In genomic region chr5:1474183-1474839, GRCh38 we compare ENCODE assay signal across 34 cellular contexts. TPM values are rescaled to one million over a fixed set of nuclear protein-coding genes. Genes with fewer than 3 reads are reported as not detected.
DNase-seq lines count a peak whose midpoint lies in the region; ATAC-seq, FAIRE-seq and TF ChIP-seq lines count a peak whose summit lies in the region.
"Had no signal": no experiment of that assay in that cellular context is flagged by ENCODE, and none has a peak within 500 bp of the region (broad histone marks: within the 10 kb centered on the region; RNA-seq: fewer than 3 reads in every experiment).

No MANE protein-coding gene starts in this region.

- H3K4me1 ChIP-seq in left ventricle myocardium inferior (no peaks in the 10 kb centered on the region), uterus (no peaks in the 10 kb centered on the region)
- H3K4me1 ChIP-seq: gastroesophageal sphincter, parathyroid adenoma had no signal

- DNase-seq in left ventricle myocardium inferior (peak; percentile 9), left cardiac atrium (no peak), T-helper 17 cell (no peak), memory B cell (ENCODE audit: low spot score in 2 of 2) (no peak), uterus (peak; percentile 10 to 11), NCI-H2171 treated with DMSO at 0.1 percent for 48 hours (lab: John Stamatoyannopoulos, UW) (no peak), D721Med (ENCODE audit: insufficient read length, low spot score) (no peak)
- DNase-seq: activated CD8-positive, alpha-beta memory T cell treated with anti-CD3 and anti-CD28 coated beads, Interleukin-2, amount 10 ng/mL, durations not matched to agents 7 days and 5 days; Calu3; GM23248; HFFc6; lower lobe of right lung; NCI-H1436 treated with DMSO at 0.1 percent for 48 hours; nephron progenitor cell; OCI-M1; SHP77; stimulated activated CD4-positive, alpha-beta T cell treated with anti-CD3 and anti-CD28 coated beads, Interleukin-12 subunit alpha, Interleukin-12 subunit beta, amount 100 ng/mL, for 4 hours; stimulated activated CD4-positive, alpha-beta T cell treated with anti-CD3 and anti-CD28 coated beads, Interleukin-4, amount 100 ng/mL, for 1 hour; substantia nigra; SW 1271; T1000 had no signal

- H3K9me3 ChIP-seq in left ventricle myocardium inferior (replicated peaks) (no peaks in the 10 kb centered on the region), T-helper 17 cell (ENCODE audit: control insufficient read depth, low read length, poor library complexity, severe bottlenecking) (no peaks in the 10 kb centered on the region), uterus (no peaks in the 10 kb centered on the region)
- H3K9me3 ChIP-seq: gastroesophageal sphincter, lower lobe of right lung, upper lobe of left lung had no signal

- FAIRE-seq in D721Med (lab: Jason Lieb, UNC): no peak
- FAIRE-seq: endothelial cell of umbilical vein, islet of Langerhans had no signal

- no peak overlapping the region for H3K4me3 Mint-ChIP-seq in T-helper 17 cell
- H3K4me3 Mint-ChIP-seq in memory B cell: no peak overlapping the region
- H3K4me3 Mint-ChIP-seq: activated CD8-positive, alpha-beta memory T cell treated with anti-CD3 and anti-CD28 coated beads, Interleukin-2, amount 10 ng/mL, durations not matched to agents 7 days and 5 days; central memory CD8-positive, alpha-beta T cell; HFFc6; nephron progenitor cell; WTC11 had no signal

- TF ChIP-seq POLR2A in uterus (IDR thresholded peaks at IDR 0.05): no peak

- TF ChIP-seq CTCF in left ventricle myocardium inferior (IDR thresholded peaks at IDR 0.05; ENCODE audit: borderline replicate concordance) (no peak), uterus (IDR thresholded peaks at IDR 0.05) (no peak), D721Med (IDR thresholded peaks at IDR 0.05; ENCODE audit: insufficient read depth, missing control alignments) (no peak)

- no peak overlapping the region for H3K4me3 ChIP-seq in left ventricle myocardium inferior
- no peak overlapping the region for H3K4me3 ChIP-seq in uterus
- H3K4me3 ChIP-seq: gastroesophageal sphincter, GM23248, lower lobe of right lung, upper lobe of left lung had no signal

- H3K9me3 Mint-ChIP-seq in memory B cell: no peaks in the 10 kb centered on the region
- H3K9me3 Mint-ChIP-seq: activated T-helper 2 cell treated with anti-CD3 and anti-CD28 coated beads, Interferon-gamma antibody, Interleukin-2, Interleukin-4, amounts not matched to agents 10 μg/mL and 5 μg/mL and 100 μg/mL, durations not matched to agents 14 hours and 24 hours and 36 hours; central memory CD8-positive, alpha-beta T cell; HFFc6; nephron progenitor cell; WTC11 had no signal

- peak overlapping the region; percentile 4 for H3K27ac Mint-ChIP-seq in T-helper 17 cell
- H3K27ac Mint-ChIP-seq in memory B cell: peak overlapping the region; percentile 60
- H3K27ac Mint-ChIP-seq: activated CD8-positive, alpha-beta memory T cell treated with anti-CD3 and anti-CD28 coated beads, Interleukin-2, amount 10 ng/mL, durations not matched to agents 7 days and 5 days; activated T-helper 2 cell treated with anti-CD3 and anti-CD28 coated beads, Interferon-gamma antibody, Interleukin-2, Interleukin-4, amounts not matched to agents 10 μg/mL and 5 μg/mL and 100 μg/mL, durations not matched to agents 14 hours and 24 hours and 36 hours; HFFc6; WTC11 had no signal

- ATAC-seq in left cardiac atrium (no peak), T-helper 17 cell (no peak), memory B cell (ENCODE audit: low read depth) (no peak)
- ATAC-seq: activated CD8-positive, alpha-beta memory T cell treated with anti-CD3 and anti-CD28 coated beads, Interleukin-2, amount 10 ng/mL, durations not matched to agents 7 days and 5 days; gastroesophageal sphincter; lower lobe of right lung; WTC11 had no signal

- peaks cover 51% of the 10 kb centered on the region for H3K36me3 ChIP-seq in left ventricle myocardium inferior
- no peaks in the 10 kb centered on the region for H3K36me3 ChIP-seq in uterus

- H3K4me1 Mint-ChIP-seq in T-helper 17 cell: peaks cover 3% of the 10 kb centered on the region
- H3K4me1 Mint-ChIP-seq in memory B cell: peaks cover 8% of the 10 kb centered on the region
- H3K4me1 Mint-ChIP-seq: activated CD8-positive, alpha-beta memory T cell treated with anti-CD3 and anti-CD28 coated beads, Interleukin-2, amount 10 ng/mL, durations not matched to agents 7 days and 5 days; nephron progenitor cell; WTC11 had no signal

- intact Hi-C loops in left ventricle myocardium inferior (cut with micrococcal nuclease): no loop called here
- intact Hi-C loops in left cardiac atrium (cut with DNase I): loop anchor here in 1 of 2 donors (10.0 kb wide), 1 partner anchor 170 kb away; no protein-coding TSS in a partner anchor
- intact Hi-C loops in uterus (cut with DNase I; ENCODE audit: low total_unique reads): no loop called here

- H3K27me3 Mint-ChIP-seq in T-helper 17 cell (no peaks in the 10 kb centered on the region), memory B cell (no peaks in the 10 kb centered on the region)
- H3K27me3 Mint-ChIP-seq: activated CD8-positive, alpha-beta memory T cell treated with anti-CD3 and anti-CD28 coated beads, Interleukin-2, amount 10 ng/mL, durations not matched to agents 7 days and 5 days; central memory CD8-positive, alpha-beta T cell had no signal

- no peaks in the 10 kb centered on the region for H3K27me3 ChIP-seq in left ventricle myocardium inferior (ENCODE audit: low read depth)
- H3K27me3 ChIP-seq in uterus: no peaks in the 10 kb centered on the region
- H3K27me3 ChIP-seq: gastroesophageal sphincter, upper lobe of left lung had no signal

- no peak overlapping the region for H3K27ac ChIP-seq in left ventricle myocardium inferior (replicated peaks)
- H3K27ac ChIP-seq in uterus: no peak overlapping the region
- H3K27ac ChIP-seq: gastroesophageal sphincter, GM23248, KMS-11, lower lobe of right lung, parathyroid adenoma had no signal

- H3K36me3 Mint-ChIP-seq in T-helper 17 cell (ENCODE audit: low read depth): no peaks in the 10 kb centered on the region
- peaks cover 25% of the 10 kb centered on the region for H3K36me3 Mint-ChIP-seq in memory B cell

RNA-seq across cellular contexts. Expression of gene SLC6A3, which starts 29.1 kb away (rescaled TPM):
- total RNA-seq in left ventricle myocardium inferior (not detected), left cardiac atrium (under 1 TPM in 1 of 2 donors, not detected in 1; 0.06 TPM), T-helper 17 cell (not detected), uterus (under 1 TPM in 2 of 4 donors, not detected in 2; 0.07 to 0.15 TPM)
- total RNA-seq: activated T-helper 2 cell treated with anti-CD3 and anti-CD28 coated beads, Interferon-gamma antibody, Interleukin-2, Interleukin-4, amounts not matched to agents 10 μg/mL and 5 μg/mL and 100 μg/mL, durations not matched to agents 14 hours and 24 hours and 36 hours; Calu3; dermis microvascular lymphatic vessel endothelial cell; endothelial cell of umbilical vein; fibroblast of lung; gastroesophageal sphincter; GM23248; HFFc6; mononuclear cell; NCI-H460 had no signal

RNA-seq across cellular contexts. Expression of gene LPCAT1, which starts 49.4 kb away (rescaled TPM):
- total RNA-seq in left ventricle myocardium inferior (11.0 TPM), left cardiac atrium (10 to 100 TPM; 17.5 to 22.7 TPM), T-helper 17 cell (10 to 100 TPM; 23.4 to 24.8 TPM), uterus (10 to 100 TPM; 21.5 to 51.0 (median 40.0) TPM)

Comparison
In these comparisons a context has a peak if more than half of its experiments do, and no peak if none do; other contexts are left out.
1. DNase-seq: peak in left ventricle myocardium inferior (single experiment) and uterus (2 of 2); none in left cardiac atrium (single experiment), T-helper 17 cell (0 of 3), memory B cell (0 of 2), NCI-H2171 treated with DMSO at 0.1 percent for 48 hours (single experiment) and D721Med (single experiment).